In genomic region chr6:117619178-117619577, GRCh38 we compare ENCODE assay signal across 24 cellular contexts. TPM values are rescaled to one million over a fixed set of nuclear protein-coding genes. Genes with fewer than 3 reads are reported as not detected.
DNase-seq lines count a peak whose midpoint lies in the region; ATAC-seq and TF ChIP-seq lines count a peak whose summit lies in the region.
"Had no signal": no experiment of that assay in that cellular context is flagged by ENCODE, and none has a peak within 500 bp of the region (broad histone marks: within the 10 kb centered on the region; RNA-seq: fewer than 3 reads in every experiment).

No MANE protein-coding gene starts in this region.

- TF ChIP-seq CTCF in GM12865 (IDR thresholded peaks at IDR 0.05; ENCODE audit: insufficient read depth, low read depth, low read length, missing control alignments), result no peak

- H3K9me3 Mint-ChIP-seq in effector memory CD8-positive, alpha-beta T cell, result peaks cover 3 to 7% of the 10 kb centered on the region in 2 donors

- H3K27ac Mint-ChIP-seq in effector memory CD8-positive, alpha-beta T cell, result no peak overlapping the region

- peak; percentile 17 for DNase-seq in GM12865 (ENCODE audit: low read depth)
- DNase-seq in effector memory CD8-positive, alpha-beta T cell, result no peak
- DNase-seq in H7, result no peak
- DNase-seq in anterior cingulate cortex (lab: John Stamatoyannopoulos, UW), result no peak
- DNase-seq: C1 segment of cervical spinal cord; CD4-positive, alpha-beta memory T cell; COR-L47; DMS53; Kasumi-1; NCI-H1092 treated with DMSO at 0.1 percent for 48 hours; NCI-H1436 treated with DMSO at 0.1 percent for 48 hours; NCI-H187 treated with DMSO at 0.1 percent for 48 hours; NCI-H2171 treated with DMSO at 0.1 percent for 48 hours; NCI-H446; NCI-H524 treated with DMSO at 0.1 percent for 48 hours; NCI-H774; PC-3; SJCRH30 had no signal

- no peak overlapping the region for H3K4me3 Mint-ChIP-seq in effector memory CD8-positive, alpha-beta T cell
- H3K4me3 Mint-ChIP-seq: CD4-positive, alpha-beta memory T cell had no signal

- H3K4me3 ChIP-seq in GM12865 (ENCODE audit: low read depth, low read length), result no peak overlapping the region
- no peak overlapping the region for H3K4me3 ChIP-seq in H7 (ENCODE audit: insufficient read depth, low read depth, low read length)
- H3K4me3 ChIP-seq: K562, SJCRH30 had no signal

- peak; percentile 54 for ATAC-seq in GM18868 (IDR thresholded peaks at IDR 0.05; ENCODE audit: unreplicated experiment)
- peak; percentile 46 for ATAC-seq in HG02973 (IDR thresholded peaks at IDR 0.05; ENCODE audit: unreplicated experiment)
- ATAC-seq in effector memory CD8-positive, alpha-beta T cell (replicated peaks), result peak; percentile 11
- no peak for ATAC-seq in HG03342 (IDR thresholded peaks at IDR 0.05; ENCODE audit: unreplicated experiment)
- ATAC-seq: K562, PC-3, Right ventricle myocardium inferior, SK-N-SH treated with all-trans-retinoic acid at 6 μM for 48 hours had no signal

- H3K36me3 Mint-ChIP-seq in effector memory CD8-positive, alpha-beta T cell (ENCODE audit: insufficient read depth), result peaks cover 22% of the 10 kb centered on the region
- H3K36me3 Mint-ChIP-seq: CD4-positive, alpha-beta memory T cell had no signal

- H3K27me3 Mint-ChIP-seq in effector memory CD8-positive, alpha-beta T cell, result no peaks in the 10 kb centered on the region

- no peaks in the 10 kb centered on the region; the same call in 1 of the 2 replicates for H3K36me3 ChIP-seq in H7 (replicated peaks; ENCODE audit: control insufficient read depth, insufficient read depth, low read length)
- H3K36me3 ChIP-seq: SJCRH30 had no signal

- no peaks in the 10 kb centered on the region for H3K27me3 ChIP-seq in H7 (ENCODE audit: control insufficient read depth, insufficient read depth, low read length)
- H3K27me3 ChIP-seq: SJCRH30 had no signal

- peaks cover 23 to 28% of the 10 kb centered on the region in 2 donors for H3K4me1 Mint-ChIP-seq in effector memory CD8-positive, alpha-beta T cell (ENCODE audit: low read depth in 2 of 2)

RNA-seq across cellular contexts. Expression of gene GOPC, which starts 16.9 kb away (rescaled TPM):
- 17.0 and 19.6 TPM in 2 replicates for total RNA-seq in H7 (2014; rRNA removed; shearing (Covaris generic))

RNA-seq across cellular contexts. Expression of gene NUS1, which starts 56.1 kb away (rescaled TPM):
- total RNA-seq in H7 (2014; rRNA removed; shearing (Covaris generic)), result 23.7 and 30.0 TPM in 2 replicates
